8 cellular contexts compared by ENCODE assay signal in the genomic region with DNA sequence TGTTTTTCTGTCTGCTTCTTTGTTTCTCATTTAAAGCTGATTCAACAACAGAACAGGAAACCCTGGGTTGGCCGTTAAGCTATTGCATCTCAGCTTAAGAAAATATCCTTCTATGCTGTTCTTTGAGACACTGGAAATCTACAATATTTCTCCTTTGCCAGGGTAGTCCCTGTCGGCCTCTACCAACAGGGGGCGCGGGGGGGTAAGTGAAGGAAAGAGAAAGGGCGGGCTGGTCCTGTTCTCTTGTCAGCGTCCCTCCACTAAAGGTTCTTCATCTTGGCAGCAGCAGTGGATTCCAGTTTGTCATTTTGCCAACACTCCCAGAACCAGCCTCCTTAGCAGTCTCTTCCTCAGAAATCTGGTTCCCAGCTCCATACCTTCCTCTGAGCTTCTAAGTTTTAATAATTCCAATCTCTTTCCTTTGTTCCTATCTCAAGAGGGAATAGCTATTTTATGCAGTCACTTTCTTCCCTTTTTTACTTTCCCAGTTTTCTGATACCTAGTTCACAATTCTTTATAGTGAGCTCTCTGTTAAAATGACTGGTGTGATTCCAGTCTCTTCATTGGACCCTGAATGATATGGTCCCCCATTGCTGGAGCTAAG.
DNase-seq lines count a peak whose midpoint lies in the region; ATAC-seq and TF ChIP-seq lines count a peak whose summit lies in the region.

No MANE protein-coding gene starts in this region.

- H4K20me1 ChIP-seq in smooth muscle cell (ENCODE audit: low read depth), result no peaks in the 10 kb centered on the region

- CTCF ChIA-PET in AG04450 (lab: Charles Lee), result interaction anchor here (0.6 to 2.9 kb wide), 49 partner anchors 9 to 788 kb away, joined by 3 to 29 read pairs (median 4); no protein-coding TSS in a partner anchor

- peak; percentile 29 for DNase-seq in AG04450 (ENCODE audit: low read depth, low spot score)
- peak; percentile 68 for DNase-seq in NCI-H748 (lab: John Stamatoyannopoulos, UW; ENCODE audit: unreplicated experiment)
- DNase-seq in activated naive CD4-positive, alpha-beta T cell (lab: John Stamatoyannopoulos, UW), result peak in 3 of 4 experiments; percentile 1 to 7 (median 4)
- peak; percentile 53 to 95 for DNase-seq in cardiac muscle cell (ENCODE audit: low read depth in 1 of 2, low spot score in 1 of 2)
- peak; percentile 9 for DNase-seq in smooth muscle cell (lab: John Stamatoyannopoulos, UW; ENCODE audit: unreplicated experiment)
- no peak for DNase-seq in retina
- DNase-seq in activated CD4-positive, CD25-positive, alpha-beta regulatory T cell treated with anti-CD3 and anti-CD28 coated beads, Interleukin-2, amount 50 U/mL, for 72 hours, result no peak

- no peak overlapping the region for H3K27ac ChIP-seq in AG04450 (ENCODE audit: low read depth, low read length)
- no peak overlapping the region for H3K27ac ChIP-seq in cardiac muscle cell
- no peak overlapping the region for H3K27ac ChIP-seq in smooth muscle cell (ENCODE audit: low read depth)

- H3K27me3 ChIP-seq in AG04450 (ENCODE audit: control insufficient read depth, insufficient read depth, low read length) (no peaks in the 10 kb centered on the region), cardiac muscle cell (no peaks in the 10 kb centered on the region), smooth muscle cell (ENCODE audit: low read depth) (no peaks in the 10 kb centered on the region)

- H3K9ac ChIP-seq in smooth muscle cell (ENCODE audit: low read depth), result no peak overlapping the region

- H3K36me3 ChIP-seq in cardiac muscle cell, result no peaks in the 10 kb centered on the region
- no peaks in the 10 kb centered on the region for H3K36me3 ChIP-seq in smooth muscle cell (ENCODE audit: low read depth)

- no peaks in the 10 kb centered on the region for H3K4me1 ChIP-seq in cardiac muscle cell (ENCODE audit: low read depth)
- peaks cover 10% of the 10 kb centered on the region for H3K4me1 ChIP-seq in smooth muscle cell (ENCODE audit: low read depth)

- 20% methylated on average over 6 of the region's 6 CpGs for WGBS in smooth muscle cell (ENCODE audit: low lambda C conversion rate)

- H3K4me3 ChIP-seq in AG04450 (ENCODE audit: low read depth, low read length) (no peak overlapping the region), cardiac muscle cell (no peak overlapping the region), smooth muscle cell (no peak overlapping the region)

- POLR2A ChIA-PET in AG04450 (lab: Yijun Ruan, JAX), result no interaction called here

- H3K79me2 ChIP-seq in smooth muscle cell (ENCODE audit: low read depth), result no peaks in the 10 kb centered on the region

- H3K9me3 ChIP-seq in AG04450 (ENCODE audit: control insufficient read depth, insufficient read depth, low read length), result no peaks in the 10 kb centered on the region
- no peaks in the 10 kb centered on the region for H3K9me3 ChIP-seq in cardiac muscle cell (ENCODE audit: low read depth)
- no peaks in the 10 kb centered on the region for H3K9me3 ChIP-seq in smooth muscle cell (replicated peaks; ENCODE audit: low read depth)

- TF ChIP-seq CTCF in AG04450 (IDR thresholded peaks at IDR 0.05; ENCODE audit: low read depth, low read length), result peak; percentile 70
- peak; percentile 95 for TF ChIP-seq CTCF in cardiac muscle cell (IDR thresholded peaks at IDR 0.05; ENCODE audit: low read depth, low read length)
- peak; percentile 56 for TF ChIP-seq CTCF in smooth muscle cell (IDR thresholded peaks at IDR 0.05; ENCODE audit: borderline replicate concordance, insufficient read depth, poor library complexity, severe bottlenecking)

- H3K4me2 ChIP-seq in smooth muscle cell, result peak overlapping the region; percentile 32

- no peak overlapping the region for H2AFZ ChIP-seq in smooth muscle cell (ENCODE audit: low read depth)

- no peaks in the 10 kb centered on the region for H3F3A ChIP-seq in smooth muscle cell (ENCODE audit: low read depth)

- peak; percentile 74 for ATAC-seq in GM18868 (IDR thresholded peaks at IDR 0.05; ENCODE audit: unreplicated experiment)

Comparison
In these comparisons a context has a peak if more than half of its experiments do, and no peak if none do; other contexts are left out.
1. DNase-seq: peak in AG04450 (single experiment), NCI-H748 (single experiment), activated naive CD4-positive, alpha-beta T cell (3 of 4), cardiac muscle cell (2 of 2) and smooth muscle cell (single experiment); none in retina (single experiment) and activated CD4-positive, CD25-positive, alpha-beta regulatory T cell treated with anti-CD3 and anti-CD28 coated beads, Interleukin-2, amount 50 U/mL, for 72 hours (single experiment).
2. Peak in every context shown above with its lines, with median percentiles within 50 percentile points of each other: CTCF ChIP-seq.